21 cellular contexts compared by ENCODE assay signal in the genomic region with DNA sequence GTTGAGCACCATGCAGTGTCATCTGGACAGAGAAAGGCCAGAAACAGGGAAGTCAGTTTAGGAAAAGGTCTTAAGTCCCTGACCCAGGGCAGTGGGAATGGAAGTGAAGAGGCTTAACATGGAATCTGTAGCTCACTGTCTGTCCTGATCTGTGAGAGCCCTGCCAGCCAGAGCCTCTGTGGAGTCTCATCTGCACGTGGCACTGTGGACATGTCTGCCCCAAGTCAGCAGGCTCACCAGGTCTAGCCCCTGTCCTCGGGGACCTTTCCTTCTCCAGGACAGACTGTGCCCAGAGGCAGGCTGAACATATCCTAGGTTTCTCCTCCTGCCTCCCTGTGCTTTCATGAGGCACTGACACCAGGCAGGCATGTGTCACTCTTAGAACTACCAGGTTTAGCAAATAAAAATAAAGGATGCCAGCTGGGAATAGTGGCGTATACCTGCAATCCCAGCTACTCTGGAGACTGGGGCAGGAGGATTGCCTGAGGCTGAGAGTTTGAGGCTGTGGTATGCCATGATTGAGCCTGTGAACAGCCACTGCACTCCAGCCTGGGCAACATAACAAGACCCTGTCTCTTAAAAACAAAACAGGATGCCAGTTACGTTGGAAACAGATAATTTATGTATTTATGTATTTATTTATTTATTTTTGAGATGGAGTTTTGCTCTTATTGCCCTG. TPM values are rescaled to one million over a fixed set of nuclear protein-coding genes. Genes with fewer than 3 reads are reported as not detected.
DNase-seq lines count a peak whose midpoint lies in the region; ATAC-seq and TF ChIP-seq lines count a peak whose summit lies in the region.
"Had no signal": no experiment of that assay in that cellular context is flagged by ENCODE, and none has a peak within 500 bp of the region (broad histone marks: within the 10 kb centered on the region; RNA-seq: fewer than 3 reads in every experiment).

No MANE protein-coding gene starts in this region.

- H3K4me3 Mint-ChIP-seq in glutamatergic neuron (ENCODE audit: unreplicated experiment), result no peak overlapping the region
- H3K4me3 Mint-ChIP-seq: memory B cell; neural crest cell; T-helper 1 cell treated with Interleukin-12 subunit alpha and Interleukin-12 subunit beta and Interleukin-4 antibody, amounts not matched to agents 30 μg/mL and 1 μg/mL, for 36 hours had no signal

- no TSS peak for BruUV-seq in IMR-90 (replicated peaks; lab: Mats Ljungman, UMichigan)

- H4K91ac ChIP-seq in IMR-90 (ENCODE audit: insufficient read depth, low read depth, low read length), result no peak overlapping the region

- POLR2A ChIA-PET in IMR-90 (lab: Charles Lee; ENCODE audit: unreplicated experiment) (no interaction called here), HEK293T (lab: Yijun Ruan, JAX) (interaction anchor here (0.6 to 3.1 kb wide), 2 partner anchors 19 to 27 kb away, joined by 4 to 13 read pairs; a partner anchor contains a TSS)

- H3K14ac ChIP-seq in IMR-90 (replicated peaks; ENCODE audit: low read depth, low read length), result no peak overlapping the region

- H3K27me3 Mint-ChIP-seq in glutamatergic neuron (ENCODE audit: unreplicated experiment), result no peaks in the 10 kb centered on the region
- H3K27me3 Mint-ChIP-seq: memory B cell had no signal

- peak overlapping the region; percentile 48 for H3K27ac Mint-ChIP-seq in glutamatergic neuron (ENCODE audit: unreplicated experiment)
- H3K27ac Mint-ChIP-seq: memory B cell; T-helper 1 cell treated with Interleukin-12 subunit alpha and Interleukin-12 subunit beta and Interleukin-4 antibody, amounts not matched to agents 30 μg/mL and 1 μg/mL, for 36 hours had no signal

- no peak for DNase-seq in IMR-90
- no peak for DNase-seq in glutamatergic neuron
- DNase-seq in right cardiac atrium, result peak in 1 of 3 donors; percentile 61
- peak; percentile 28 for DNase-seq in sciatic nerve (ENCODE audit: low spot score)
- no peak for DNase-seq in HEK293T (ENCODE audit: extremely low spot score)
- no peak for DNase-seq in activated CD4-positive, alpha-beta T cell treated with anti-CD3 and anti-CD28 coated beads, Interleukin-2, amount 50 U/mL, for 48 hours
- no peak for DNase-seq in NCI-H187 (lab: John Stamatoyannopoulos, UW)
- DNase-seq in NOMO-1 treated with dmso at 0.1 percent for 144 hours (lab: John Stamatoyannopoulos, UW; ENCODE audit: unreplicated experiment), result no peak
- DNase-seq: activated CD4-positive, alpha-beta T cell treated with anti-CD3 and anti-CD28 coated beads, Interleukin-2, amount 50 U/mL, for 4 hours; activated naive CD4-positive, alpha-beta T cell treated with Interleukin-2 at 50 U/mL for 16 hours; dermis blood vessel endothelial cell; foreskin melanocyte; hippocampal formation; NCI-H1048; NCI-H1694 treated with DMSO at 0.1 percent for 48 hours; transverse colon had no signal

- no peaks in the 10 kb centered on the region for H3K27me3 ChIP-seq in IMR-90 (ENCODE audit: control insufficient read depth, insufficient read depth, low read length)
- no peaks in the 10 kb centered on the region for H3K27me3 ChIP-seq in right cardiac atrium (ENCODE audit: control insufficient read depth, insufficient read depth)
- H3K27me3 ChIP-seq: pancreas, transverse colon had no signal

- peaks cover 17% of the 10 kb centered on the region for H4K20me1 ChIP-seq in IMR-90 (ENCODE audit: insufficient read depth, low read length)

- H3K56ac ChIP-seq in IMR-90 (ENCODE audit: extremely low read depth, insufficient read depth, low read length), result no peak overlapping the region

- no peaks in the 10 kb centered on the region; the same call in 1 of the 2 replicates for H3K4me1 ChIP-seq in IMR-90 (ENCODE audit: control insufficient read depth, insufficient read depth, low read length)
- H3K4me1 ChIP-seq in right cardiac atrium (ENCODE audit: control insufficient read depth, insufficient read depth, low read length), result peaks cover 12% of the 10 kb centered on the region
- H3K4me1 ChIP-seq: pancreas, transverse colon had no signal

- intact Hi-C loops in IMR-90 (cut with micrococcal nuclease) (no loop called here), right cardiac atrium (cut with DNase I) (no loop called here), sciatic nerve (cut with DNase I) (no loop called here)

- H2BK20ac ChIP-seq in IMR-90 (ENCODE audit: low read depth, low read length), result no peak overlapping the region

- no peak overlapping the region for H3K27ac ChIP-seq in IMR-90 (ENCODE audit: insufficient read depth, low read length)
- H3K27ac ChIP-seq in right cardiac atrium (ENCODE audit: low read length), result no peak overlapping the region
- H3K27ac ChIP-seq: pancreas, transverse colon had no signal

- no peak overlapping the region for H3K9ac ChIP-seq in IMR-90 (ENCODE audit: low read depth, low read length)

- no peak overlapping the region for H4K8ac ChIP-seq in IMR-90 (ENCODE audit: low read depth in 2 of 2, low read length in 2 of 2)

- H3K9me3 ChIP-seq in IMR-90 (ENCODE audit: control insufficient read depth, insufficient read depth, low read length), result no peaks in the 10 kb centered on the region
- no peaks in the 10 kb centered on the region for H3K9me3 ChIP-seq in right cardiac atrium (ENCODE audit: control insufficient read depth, low read length)
- H3K9me3 ChIP-seq: pancreas, transverse colon had no signal

- CTCF ChIA-PET in IMR-90 (lab: Yijun Ruan, JAX), result no interaction called here
- CTCF ChIA-PET in HEK293T (lab: Yijun Ruan, JAX), result no interaction called here

- no peak overlapping the region for H2BK15ac ChIP-seq in IMR-90 (ENCODE audit: low read depth, low read length)

- peaks cover 18% of the 10 kb centered on the region for H3K4me1 Mint-ChIP-seq in glutamatergic neuron (ENCODE audit: low read depth, unreplicated experiment)
- H3K4me1 Mint-ChIP-seq: neural crest cell had no signal

- H3K79me1 ChIP-seq in IMR-90 (ENCODE audit: low read depth in 1 of 2, low read length in 2 of 2), result peaks cover 14 to 45% of the 10 kb centered on the region in 2 experiments

- no peak overlapping the region for H3K18ac ChIP-seq in IMR-90 (ENCODE audit: low read depth, low read length)

- H3K9me1 ChIP-seq in IMR-90 (ENCODE audit: insufficient read depth, low read length), result peaks cover 4% of the 10 kb centered on the region; the same call in 1 of the 2 replicates

- 100% methylated on average over 2 of the region's 4 CpGs; no CpG with 5 or more reads in 1 of the 2 experiments for WGBS in IMR-90 (ENCODE audit: extremely low coverage in 2 of 2, insufficient read length in 1 of 2), 2 experiments
- 81% methylated on average over 4 of the region's 4 CpGs for WGBS in right cardiac atrium

- TF ChIP-seq RAD21 in IMR-90 (IDR thresholded peaks at IDR 0.05; ENCODE audit: low read length), result no peak

- H3K23ac ChIP-seq in IMR-90 (ENCODE audit: low read depth, low read length), result peak overlapping the region; percentile 33; the same call in 1 of the 2 replicates

- H2AK9ac ChIP-seq in IMR-90 (replicated peaks; ENCODE audit: low read depth, low read length, poor library complexity), result peak overlapping the region; percentile 3

- no peak for TF ChIP-seq POLR2A in IMR-90 (IDR thresholded peaks at IDR 0.05; ENCODE audit: low read depth, low read length)

- H3K4me3 ChIP-seq in IMR-90 (ENCODE audit: insufficient read depth, low read depth, low read length) (no peak overlapping the region), right cardiac atrium (ENCODE audit: low read length) (no peak overlapping the region)
- H3K4me3 ChIP-seq: pancreas, transverse colon had no signal

- no peak overlapping the region for H4K5ac ChIP-seq in IMR-90 (ENCODE audit: low read depth, low read length)

- no peak for ATAC-seq in IMR-90 (ENCODE audit: low read depth)
- ATAC-seq in right cardiac atrium, result peak; percentile 20 to 36
- no peak for ATAC-seq in sciatic nerve
- ATAC-seq: pancreas, SK-N-SH treated with all-trans-retinoic acid at 6 μM for 48 hours had no signal

- no peak overlapping the region for H2BK5ac ChIP-seq in IMR-90 (ENCODE audit: low read depth, low read length, poor library complexity, severe bottlenecking)

- H3K36me3 ChIP-seq in IMR-90 (ENCODE audit: control insufficient read depth, insufficient read depth, low read length), result peaks cover 14% of the 10 kb centered on the region

- H3K4ac ChIP-seq in IMR-90 (ENCODE audit: low read depth, low read length), result no peak overlapping the region

- no peaks in the 10 kb centered on the region for H3K9me3 Mint-ChIP-seq in glutamatergic neuron (ENCODE audit: unreplicated experiment)
- H3K9me3 Mint-ChIP-seq: memory B cell; neural crest cell; T-helper 1 cell treated with Interleukin-12 subunit alpha and Interleukin-12 subunit beta and Interleukin-4 antibody, amounts not matched to agents 30 μg/mL and 1 μg/mL, for 36 hours had no signal

- no peak overlapping the region for H2BK120ac ChIP-seq in IMR-90 (ENCODE audit: low read depth, low read length)

- TF ChIP-seq CTCF in IMR-90 (conservative IDR thresholded peaks at IDR 0.05; ENCODE audit: low read depth, low read length) (no peak), glutamatergic neuron (IDR thresholded peaks at IDR 0.05; ENCODE audit: partially characterized antibody, unreplicated experiment) (no peak)

- dilution Hi-C loops in IMR-90 (cut with HindIII; ENCODE audit: low sequenced_read_pairs, unreplicated experiment), result no loop called here

- no peak overlapping the region for H3K4me2 ChIP-seq in IMR-90 (ENCODE audit: low read depth, low read length)

- no peaks in the 10 kb centered on the region for H3K36me3 Mint-ChIP-seq in glutamatergic neuron (ENCODE audit: unreplicated experiment)
- H3K36me3 Mint-ChIP-seq: memory B cell had no signal

- no peak overlapping the region for H2AK5ac ChIP-seq in IMR-90 (ENCODE audit: low read depth, low read length)

- peak overlapping the region; percentile 58 for H2AFZ ChIP-seq in IMR-90 (replicated peaks; ENCODE audit: low read length, poor library complexity)

- in situ Hi-C loops in IMR-90 (cut with MboI; ENCODE audit: low sequenced_read_pairs), result no loop called here

RNA-seq across cellular contexts. Expression of gene UNK, which starts 22.4 kb away (rescaled TPM):
- total RNA-seq in IMR-90 (2012; rRNA removed) (15.4 and 15.8 TPM in 2 replicates), glutamatergic neuron (ENCODE audit: unreplicated experiment) (65.5 TPM), right cardiac atrium (10 to 100 TPM; 18.2 to 22.5 (median 19.9) TPM), sciatic nerve (41.4 TPM)
- polyA plus RNA-seq in IMR-90 (2012; rRNA removed) (16.9 and 17.3 TPM in 2 replicates), right cardiac atrium (20.8 TPM)
- 14.3 and 21.3 TPM in 2 replicates for polyA plus RNA-seq in IMR-90 (2012; cell fraction: cytosol; rRNA removed)
- polyA plus RNA-seq in IMR-90 (2012; cell fraction: nucleus; rRNA removed; ENCODE audit: low replicate concordance), result 35.1 and 41.8 TPM in 2 replicates

RNA-seq across cellular contexts. Expression of gene UNC13D, which starts 37.2 kb away (rescaled TPM):
- total RNA-seq in IMR-90 (2012; rRNA removed) (under 0.01 TPM in 1 of 2 replicates, not detected in the other), glutamatergic neuron (ENCODE audit: unreplicated experiment) (2.4 TPM), right cardiac atrium (10 to 100 TPM; 12.6 to 30.4 (median 27.4) TPM), sciatic nerve (30.9 TPM)
- polyA plus RNA-seq in IMR-90 (2012; rRNA removed) (0.31 and 0.52 TPM in 2 replicates), right cardiac atrium (18.8 TPM)
- polyA plus RNA-seq in IMR-90 (2012; cell fraction: cytosol; rRNA removed), result 0.14 and 1.0 TPM in 2 replicates
- 2.1 and 4.2 TPM in 2 replicates for polyA plus RNA-seq in IMR-90 (2012; cell fraction: nucleus; rRNA removed; ENCODE audit: low replicate concordance)

RNA-seq across cellular contexts. Expression of gene GALK1, which starts 42.0 kb away (rescaled TPM):
- total RNA-seq in IMR-90 (2012; rRNA removed), result 18.9 and 21.9 TPM in 2 replicates
- 19.9 and 28.7 TPM in 2 replicates for polyA plus RNA-seq in IMR-90 (2012; rRNA removed)
- 34.6 and 48.4 TPM in 2 replicates for polyA plus RNA-seq in IMR-90 (2012; cell fraction: cytosol; rRNA removed)
- polyA plus RNA-seq in IMR-90 (2012; cell fraction: nucleus; rRNA removed; ENCODE audit: low replicate concordance), result 51.9 and 143 TPM in 2 replicates
- total RNA-seq in glutamatergic neuron (ENCODE audit: unreplicated experiment), result 18.2 TPM
- total RNA-seq in right cardiac atrium, result 10 to 100 TPM; 15.9 to 19.5 (median 17.3) TPM
- 22.6 TPM for polyA plus RNA-seq in right cardiac atrium
- total RNA-seq in sciatic nerve, result 23.7 TPM

RNA-seq across cellular contexts. Expression of gene WBP2, which starts 48.2 kb away (rescaled TPM):
- total RNA-seq in IMR-90 (2012; rRNA removed), result 7.8 and 9.0 TPM in 2 replicates
- 35.5 and 36.7 TPM in 2 replicates for polyA plus RNA-seq in IMR-90 (2012; rRNA removed)
- polyA plus RNA-seq in IMR-90 (2012; cell fraction: cytosol; rRNA removed), result 28.5 and 41.3 TPM in 2 replicates
- polyA plus RNA-seq in IMR-90 (2012; cell fraction: nucleus; rRNA removed; ENCODE audit: low replicate concordance), result 54.3 and 84.4 TPM in 2 replicates
- 111 TPM for total RNA-seq in glutamatergic neuron (ENCODE audit: unreplicated experiment)
- total RNA-seq in right cardiac atrium, result 100 to 1,000 TPM; 112 to 128 (median 118) TPM
- 109 TPM for polyA plus RNA-seq in right cardiac atrium
- total RNA-seq in sciatic nerve, result 156 TPM

Comparison
In these comparisons a context has a peak if more than half of its experiments do, and no peak if none do; other contexts are left out.
1. ATAC-seq: peak in right cardiac atrium (2 of 2); none in IMR-90 (single experiment) and sciatic nerve (single experiment).